ENCODE assay signal across 21 cellular contexts in genomic region chr9:85971731-85972130, GRCh38.
"Had no signal": no experiment of that assay in that cellular context is flagged by ENCODE, and none has a peak within 500 bp of the region (broad histone marks: within the 10 kb centered on the region; RNA-seq: fewer than 3 reads in every experiment).

No MANE protein-coding gene starts in this region.

- H3K27me3 ChIP-seq: ascending aorta, esophagus squamous epithelium, tibial artery had no signal

- H3K27ac Mint-ChIP-seq: dendritic cell treated with granulocyte-macrophage colony-stimulating factor and Interleukin-4, amounts not matched to agents 40 ng/mL and 50 ng/mL, for 4 days; nephron had no signal

- H3K4me1 ChIP-seq: ascending aorta, esophagus squamous epithelium, tibial artery had no signal

- H3K4me1 Mint-ChIP-seq: nephron had no signal

- H3K4me3 Mint-ChIP-seq: dendritic cell treated with granulocyte-macrophage colony-stimulating factor and Interleukin-4, amounts not matched to agents 40 ng/mL and 50 ng/mL, for 4 days; immature natural killer cell; nephron had no signal

- DNase-seq: activated CD4-positive, alpha-beta T cell treated with anti-CD3 and anti-CD28 coated beads, Interleukin-2, amount 50 U/mL, for 1 hour; activated CD4-positive, CD25-positive, alpha-beta regulatory T cell treated with anti-CD3 and anti-CD28 coated beads, Interleukin-2, amount 50 U/mL, for 72 hours; activated CD8-positive, alpha-beta memory T cell treated with anti-CD3 and anti-CD28 coated beads, Interleukin-2, amount 50 U/mL, for 4 hours; activated effector memory CD4-positive, alpha-beta T cell treated with anti-CD3 and anti-CD28 coated beads, Interleukin-2, amount 50 U/mL, for 16 hours; activated naive CD4-positive, alpha-beta T cell treated with anti-CD3 and anti-CD28 coated beads, Interleukin-2, amount 50 U/mL, for 16 hours; activated T-cell treated with anti-CD3 and anti-CD28 coated beads, Interleukin-2, amount 50 U/mL, for 48 hours; cerebellar nuclear complex; effector memory CD4-positive, alpha-beta T cell; esophagus squamous epithelium; immature natural killer cell; occipital lobe; posterior cingulate gyrus; retina; stimulated activated CD4-positive, alpha-beta T cell treated with anti-CD3 and anti-CD28 coated beads, Interleukin-2, amount 100 ng/mL, for 24 hours; stimulated activated naive CD8-positive, alpha-beta T cell treated with anti-CD3 and anti-CD28 coated beads, Interleukin-15, Interleukin-2, amounts not matched to agents 100 U/mL and 50 U/mL, for 24 hours; substantia nigra; tibial artery had no signal

- H3K9me3 Mint-ChIP-seq: dendritic cell treated with granulocyte-macrophage colony-stimulating factor and Interleukin-4, amounts not matched to agents 40 ng/mL and 50 ng/mL, for 4 days; immature natural killer cell; nephron had no signal

- H3K9me3 ChIP-seq: ascending aorta, esophagus squamous epithelium, tibial artery had no signal

- H3K27me3 Mint-ChIP-seq: dendritic cell treated with granulocyte-macrophage colony-stimulating factor and Interleukin-4, amounts not matched to agents 40 ng/mL and 50 ng/mL, for 4 days had no signal

- ATAC-seq: stimulated activated naive CD8-positive, alpha-beta T cell treated with anti-CD3 and anti-CD28 coated beads, Interleukin-15, Interleukin-2, amounts not matched to agents 100 U/mL and 50 U/mL, for 24 hours had no signal

- H3K4me3 ChIP-seq: ascending aorta, esophagus squamous epithelium, tibial artery had no signal

- H3K27ac ChIP-seq: ascending aorta, esophagus squamous epithelium, tibial artery, VCaP had no signal
